Comparison of ENCODE assay signal across 8 cellular contexts in the genomic region with DNA sequence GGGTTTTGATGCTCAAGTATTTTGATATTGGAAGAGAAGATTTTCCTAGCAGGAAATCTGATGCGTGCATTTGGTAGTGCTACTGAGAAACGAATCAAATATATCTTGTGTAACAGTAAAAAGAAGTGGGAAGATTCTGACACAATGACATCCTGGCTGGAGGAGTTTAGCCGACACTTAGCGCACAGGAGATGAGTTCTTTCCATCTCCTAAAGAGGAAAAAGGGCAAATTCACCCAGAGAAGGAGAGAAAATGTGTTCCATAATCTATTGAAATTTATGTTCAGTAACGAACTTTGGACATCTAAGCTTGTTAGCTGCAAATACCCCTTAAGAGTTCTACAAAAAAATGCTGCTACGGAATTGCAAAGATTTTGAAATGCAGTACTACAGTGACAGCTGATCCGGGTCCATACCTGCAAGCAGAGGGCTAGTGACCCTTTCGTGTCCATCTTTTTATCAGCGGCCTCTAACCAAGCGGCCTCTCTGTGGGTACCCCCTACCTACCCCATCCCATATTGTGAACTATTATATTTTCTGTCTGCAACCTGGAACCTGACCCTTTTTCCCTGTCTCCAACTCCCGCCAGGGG. TPM values are rescaled to one million over a fixed set of nuclear protein-coding genes. Genes with fewer than 3 reads are reported as not detected.
DNase-seq lines count a peak whose midpoint lies in the region; ATAC-seq and TF ChIP-seq lines count a peak whose summit lies in the region.

No MANE protein-coding gene starts in this region.

- no peaks in the 10 kb centered on the region for H3K36me3 Mint-ChIP-seq in naive B cell

- peaks cover 18 to 30% (median 27%) of the 10 kb centered on the region in 3 donors for H3K4me1 Mint-ChIP-seq in naive B cell

- no peaks in the 10 kb centered on the region for H4K20me1 ChIP-seq in KMS-11 (ENCODE audit: insufficient read depth)

- no peaks in the 10 kb centered on the region for H3K27me3 Mint-ChIP-seq in naive B cell

- peak overlapping the region in 4 of 6 donors; percentile 36 to 96 (median 73) for H3K27ac Mint-ChIP-seq in naive B cell

- H3K4me3 ChIP-seq in AG10803 (ENCODE audit: low read length) = peak overlapping the region; percentile 78
- no peak overlapping the region for H3K4me3 ChIP-seq in KMS-11 (IDR thresholded peaks at IDR 0.05; ENCODE audit: insufficient read depth, low read depth, low read length)
- peak overlapping the region; percentile 77 for H3K4me3 ChIP-seq in choroid plexus epithelial cell (ENCODE audit: low read depth, low read length)

- ATAC-seq in naive B cell (ENCODE audit: low read depth in 2 of 2) (no peak), HG02885 (IDR thresholded peaks at IDR 0.05; ENCODE audit: poor library complexity, unreplicated experiment) (no peak)

- H3K27me3 ChIP-seq in KMS-11 (ENCODE audit: insufficient read depth, low read depth) = no peaks in the 10 kb centered on the region

- DNase-seq in AG10803 (ENCODE audit: low read depth) = no peak
- DNase-seq in choroid plexus epithelial cell (ENCODE audit: low read depth) = no peak
- no peak for DNase-seq in naive B cell
- DNase-seq in GM13976 (ENCODE audit: low spot score) = no peak
- DNase-seq in DMS79 (lab: John Stamatoyannopoulos, UW) = no peak
- DNase-seq in NCI-H345 (lab: John Stamatoyannopoulos, UW) = no peak

- peak overlapping the region; percentile 49; the same call in 1 of the 2 replicates for H3K9ac ChIP-seq in KMS-11

- H3K79me2 ChIP-seq in KMS-11 (ENCODE audit: insufficient read depth, low read depth) = peaks cover 25% of the 10 kb centered on the region

- no peak for TF ChIP-seq CTCF in AG10803 (conservative IDR thresholded peaks at IDR 0.05; ENCODE audit: low read length)
- TF ChIP-seq CTCF in KMS-11 (conservative IDR thresholded peaks at IDR 0.05; ENCODE audit: low read depth, low read length) = no peak
- no peak for TF ChIP-seq CTCF in choroid plexus epithelial cell (conservative IDR thresholded peaks at IDR 0.05; ENCODE audit: low read depth, low read length)
- TF ChIP-seq CTCF in GM13976 (IDR thresholded peaks at IDR 0.05; ENCODE audit: borderline replicate concordance, control extremely low read depth, extremely low read depth, insufficient read depth, missing control alignments) = no peak

- peaks cover 26% of the 10 kb centered on the region for H3K4me1 ChIP-seq in KMS-11 (ENCODE audit: low read depth, poor library complexity, severe bottlenecking)

- peak overlapping the region; percentile 84 to 98 (median 94) for H3K4me3 Mint-ChIP-seq in naive B cell

- no peaks in the 10 kb centered on the region for H3K9me3 Mint-ChIP-seq in naive B cell

- in situ Hi-C loops in GM13976 (cut with MboI; ENCODE audit: low sequenced_read_pairs, unreplicated experiment) = no loop called here

- H3K4me2 ChIP-seq in KMS-11 = peak overlapping the region; percentile 63

- H3K36me3 ChIP-seq in KMS-11 (ENCODE audit: insufficient read depth) = no peaks in the 10 kb centered on the region; the same call in 1 of the 2 replicates

- H2AFZ ChIP-seq in KMS-11 (ENCODE audit: low read depth) = peak overlapping the region; percentile 85

- H3K27ac ChIP-seq in KMS-11 = no peak overlapping the region

RNA-seq across cellular contexts. Expression of a gene that starts 1.0 kb away (rescaled TPM):
- polyA plus RNA-seq in naive B cell (ENCODE audit: low read depth in 6 of 6) = 1 to 10 TPM; 1.9 to 3.5 (median 2.4) TPM
